In genomic region chr6:85416049-85416448, GRCh38 we compare ENCODE assay signal across 1 cellular context.
TF ChIP-seq lines count a peak whose summit lies in the region.

No MANE protein-coding gene starts in this region.

TF ChIP-seq in HepG2, 621 proteins besides CTCF, POLR2A, EP300 and RAD21:
- no peak for TF ChIP-seq SRF (IDR thresholded peaks at IDR 0.05; ENCODE audit: low read depth, low read length)
- no peak for TF ChIP-seq ZNF20 (CRISPR knock-in tag; IDR thresholded peaks at IDR 0.05)
- no peak for TF ChIP-seq TFAP4 (IDR thresholded peaks at IDR 0.05; ENCODE audit: borderline replicate concordance, low read depth)
- TF ChIP-seq, protein P1, sequence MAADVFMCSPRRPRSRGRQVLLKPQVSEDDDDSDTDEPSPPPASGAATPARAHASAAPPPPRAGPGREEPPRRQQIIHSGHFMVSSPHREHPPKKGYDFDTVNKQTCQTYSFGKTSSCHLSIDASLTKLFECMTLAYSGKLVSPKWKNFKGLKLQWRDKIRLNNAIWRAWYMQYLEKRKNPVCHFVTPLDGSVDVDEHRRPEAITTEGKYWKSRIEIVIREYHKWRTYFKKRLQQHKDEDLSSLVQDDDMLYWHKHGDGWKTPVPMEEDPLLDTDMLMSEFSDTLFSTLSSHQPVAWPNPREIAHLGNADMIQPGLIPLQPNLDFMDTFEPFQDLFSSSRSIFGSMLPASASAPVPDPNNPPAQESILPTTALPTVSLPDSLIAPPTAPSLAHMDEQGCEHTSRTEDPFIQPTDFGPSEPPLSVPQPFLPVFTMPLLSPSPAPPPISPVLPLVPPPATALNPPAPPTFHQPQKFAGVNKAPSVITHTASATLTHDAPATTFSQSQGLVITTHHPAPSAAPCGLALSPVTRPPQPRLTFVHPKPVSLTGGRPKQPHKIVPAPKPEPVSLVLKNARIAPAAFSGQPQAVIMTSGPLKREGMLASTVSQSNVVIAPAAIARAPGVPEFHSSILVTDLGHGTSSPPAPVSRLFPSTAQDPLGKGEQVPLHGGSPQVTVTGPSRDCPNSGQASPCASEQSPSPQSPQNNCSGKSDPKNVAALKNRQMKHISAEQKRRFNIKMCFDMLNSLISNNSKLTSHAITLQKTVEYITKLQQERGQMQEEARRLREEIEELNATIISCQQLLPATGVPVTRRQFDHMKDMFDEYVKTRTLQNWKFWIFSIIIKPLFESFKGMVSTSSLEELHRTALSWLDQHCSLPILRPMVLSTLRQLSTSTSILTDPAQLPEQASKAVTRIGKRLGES (CRISPR knock-in tag; IDR thresholded peaks at IDR 0.05; ENCODE audit: borderline replicate concordance), result no peak
- no peak for TF ChIP-seq NPAS2 (CRISPR knock-in tag; IDR thresholded peaks at IDR 0.05; ENCODE audit: borderline replicate concordance)
- TF ChIP-seq, protein P2, sequence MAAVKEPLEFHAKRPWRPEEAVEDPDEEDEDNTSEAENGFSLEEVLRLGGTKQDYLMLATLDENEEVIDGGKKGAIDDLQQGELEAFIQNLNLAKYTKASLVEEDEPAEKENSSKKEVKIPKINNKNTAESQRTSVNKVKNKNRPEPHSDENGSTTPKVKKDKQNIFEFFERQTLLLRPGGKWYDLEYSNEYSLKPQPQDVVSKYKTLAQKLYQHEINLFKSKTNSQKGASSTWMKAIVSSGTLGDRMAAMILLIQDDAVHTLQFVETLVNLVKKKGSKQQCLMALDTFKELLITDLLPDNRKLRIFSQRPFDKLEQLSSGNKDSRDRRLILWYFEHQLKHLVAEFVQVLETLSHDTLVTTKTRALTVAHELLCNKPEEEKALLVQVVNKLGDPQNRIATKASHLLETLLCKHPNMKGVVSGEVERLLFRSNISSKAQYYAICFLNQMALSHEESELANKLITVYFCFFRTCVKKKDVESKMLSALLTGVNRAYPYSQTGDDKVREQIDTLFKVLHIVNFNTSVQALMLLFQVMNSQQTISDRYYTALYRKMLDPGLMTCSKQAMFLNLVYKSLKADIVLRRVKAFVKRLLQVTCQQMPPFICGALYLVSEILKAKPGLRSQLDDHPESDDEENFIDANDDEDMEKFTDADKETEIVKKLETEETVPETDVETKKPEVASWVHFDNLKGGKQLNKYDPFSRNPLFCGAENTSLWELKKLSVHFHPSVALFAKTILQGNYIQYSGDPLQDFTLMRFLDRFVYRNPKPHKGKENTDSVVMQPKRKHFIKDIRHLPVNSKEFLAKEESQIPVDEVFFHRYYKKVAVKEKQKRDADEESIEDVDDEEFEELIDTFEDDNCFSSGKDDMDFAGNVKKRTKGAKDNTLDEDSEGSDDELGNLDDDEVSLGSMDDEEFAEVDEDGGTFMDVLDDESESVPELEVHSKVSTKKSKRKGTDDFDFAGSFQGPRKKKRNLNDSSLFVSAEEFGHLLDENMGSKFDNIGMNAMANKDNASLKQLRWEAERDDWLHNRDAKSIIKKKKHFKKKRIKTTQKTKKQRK (IDR thresholded peaks at IDR 0.05; ENCODE audit: low read length), result no peak
- TF ChIP-seq, protein P3, sequence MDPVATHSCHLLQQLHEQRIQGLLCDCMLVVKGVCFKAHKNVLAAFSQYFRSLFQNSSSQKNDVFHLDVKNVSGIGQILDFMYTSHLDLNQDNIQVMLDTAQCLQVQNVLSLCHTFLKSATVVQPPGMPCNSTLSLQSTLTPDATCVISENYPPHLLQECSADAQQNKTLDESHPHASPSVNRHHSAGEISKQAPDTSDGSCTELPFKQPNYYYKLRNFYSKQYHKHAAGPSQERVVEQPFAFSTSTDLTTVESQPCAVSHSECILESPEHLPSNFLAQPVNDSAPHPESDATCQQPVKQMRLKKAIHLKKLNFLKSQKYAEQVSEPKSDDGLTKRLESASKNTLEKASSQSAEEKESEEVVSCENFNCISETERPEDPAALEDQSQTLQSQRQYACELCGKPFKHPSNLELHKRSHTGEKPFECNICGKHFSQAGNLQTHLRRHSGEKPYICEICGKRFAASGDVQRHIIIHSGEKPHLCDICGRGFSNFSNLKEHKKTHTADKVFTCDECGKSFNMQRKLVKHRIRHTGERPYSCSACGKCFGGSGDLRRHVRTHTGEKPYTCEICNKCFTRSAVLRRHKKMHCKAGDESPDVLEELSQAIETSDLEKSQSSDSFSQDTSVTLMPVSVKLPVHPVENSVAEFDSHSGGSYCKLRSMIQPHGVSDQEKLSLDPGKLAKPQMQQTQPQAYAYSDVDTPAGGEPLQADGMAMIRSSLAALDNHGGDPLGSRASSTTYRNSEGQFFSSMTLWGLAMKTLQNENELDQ (CRISPR knock-in tag; IDR thresholded peaks at IDR 0.05; ENCODE audit: borderline replicate concordance), result no peak
- no peak for TF ChIP-seq MIXL1 (CRISPR knock-in tag; IDR thresholded peaks at IDR 0.05)
- TF ChIP-seq ZNF605 (CRISPR knock-in tag; IDR thresholded peaks at IDR 0.05), result no peak
- TF ChIP-seq ZNF839 (CRISPR knock-in tag; IDR thresholded peaks at IDR 0.05; ENCODE audit: borderline replicate concordance), result no peak
- no peak for TF ChIP-seq PHF20 (CRISPR knock-in tag; IDR thresholded peaks at IDR 0.05)
- no peak for TF ChIP-seq NFIC (IDR thresholded peaks at IDR 0.05; ENCODE audit: low read length)
- TF ChIP-seq ZBTB46 (CRISPR knock-in tag; IDR thresholded peaks at IDR 0.05; ENCODE audit: borderline replicate concordance), result no peak
- TF ChIP-seq FIP1L1 (IDR thresholded peaks at IDR 0.05; ENCODE audit: borderline replicate concordance, insufficient read depth, low read depth, low read length), result no peak
- no peak for TF ChIP-seq ZBTB37 (CRISPR knock-in tag; IDR thresholded peaks at IDR 0.05)
- TF ChIP-seq ZNF746 (CRISPR knock-in tag; IDR thresholded peaks at IDR 0.05), result no peak
